Comparison of ENCODE assay signal across 1 cellular context in genomic region chr9:32384364-32385134, GRCh38.
TF ChIP-seq lines count a peak whose summit lies in the region.

Gene ACO1, plus strand, starts transcription at chr9:32384643. Its CDS starts 20,864 bp downstream, at chr9:32405507.

TF ChIP-seq in H1, 55 proteins besides CTCF, POLR2A, EP300 and RAD21 (continued from another document):
- no peak for TF ChIP-seq CHD7 (IDR thresholded peaks at IDR 0.05; ENCODE audit: insufficient replicate concordance, low read length)
- TF ChIP-seq RFX5 (IDR thresholded peaks at IDR 0.05; ENCODE audit: borderline replicate concordance, low read depth, low read length) = no peak
- no peak for TF ChIP-seq EZH2 (IDR thresholded peaks at IDR 0.05; ENCODE audit: low read depth, low read length, severe bottlenecking)
- no peak for TF ChIP-seq HDAC6 (IDR thresholded peaks at IDR 0.05; ENCODE audit: low read depth, low read length)
- no peak for TF ChIP-seq NANOG (IDR thresholded peaks at IDR 0.05; ENCODE audit: insufficient read depth, low read depth, low read length, poor library complexity, severe bottlenecking)
- no peak for TF ChIP-seq GTF2F1 (IDR thresholded peaks at IDR 0.05; ENCODE audit: borderline replicate concordance, low read depth, low read length)
- peak in 1 of 2 experiments; percentile 36; a peak in 1 of 4 replicates for TF ChIP-seq SIN3A (conservative IDR thresholded peaks at IDR 0.05 in 1 of 2, IDR thresholded peaks at IDR 0.05 in 1 of 2; ENCODE audit: low read depth in 1 of 2, low read length in 2 of 2)
- peak; percentile 93 for TF ChIP-seq KDM4A (IDR thresholded peaks at IDR 0.05; ENCODE audit: low read depth, low read length, severe bottlenecking)
- no peak for TF ChIP-seq CEBPB (IDR thresholded peaks at IDR 0.05; ENCODE audit: low read depth, low read length)
- 0 out of 2 replicates have a peak, but pooled peaks have one; percentile 47 for TF ChIP-seq SP1 (IDR thresholded peaks at IDR 0.05; ENCODE audit: low read depth, low read length)
- peak; percentile 54; the same call in 1 of the 2 replicates for TF ChIP-seq TAF1 (IDR thresholded peaks at IDR 0.05; ENCODE audit: low read depth, low read length)
- no peak for TF ChIP-seq GABPA (IDR thresholded peaks at IDR 0.05; ENCODE audit: borderline replicate concordance, insufficient read depth, low read length)
- TF ChIP-seq CHD1 (IDR thresholded peaks at IDR 0.05; ENCODE audit: low read depth, low read length) = no peak
- no peak for TF ChIP-seq RXRA (IDR thresholded peaks at IDR 0.05; ENCODE audit: insufficient read depth, low read depth, low read length)
- TF ChIP-seq MAX (IDR thresholded peaks at IDR 0.05) = no peak
- no peak for TF ChIP-seq SAP30 (IDR thresholded peaks at IDR 0.05; ENCODE audit: insufficient read depth, insufficient replicate concordance, low read length)
- no peak for TF ChIP-seq CBX8 (IDR thresholded peaks at IDR 0.05; ENCODE audit: borderline replicate concordance, low read depth, low read length)
- TF ChIP-seq JUND (IDR thresholded peaks at IDR 0.05; ENCODE audit: low read length) = no peak
- TF ChIP-seq RNF2 (IDR thresholded peaks at IDR 0.05; ENCODE audit: borderline replicate concordance, low read depth, low read length, missing control alignments, poor library complexity, severe bottlenecking) = no peak
- TF ChIP-seq CTBP2 (IDR thresholded peaks at IDR 0.05; ENCODE audit: borderline replicate concordance, insufficient read depth, insufficient read length, low read length) = no peak
- no peak for TF ChIP-seq SP4 (IDR thresholded peaks at IDR 0.05; ENCODE audit: low read length)
- no peak for TF ChIP-seq CBX5 (IDR thresholded peaks at IDR 0.05; ENCODE audit: low read depth, low read length)
- no peak for TF ChIP-seq YY1 (IDR thresholded peaks at IDR 0.05; ENCODE audit: low read depth, low read length)
- TF ChIP-seq USF2 (IDR thresholded peaks at IDR 0.05; ENCODE audit: low read length) = no peak
- TF ChIP-seq CHD2 (IDR thresholded peaks at IDR 0.05; ENCODE audit: low read length) = no peak
- TF ChIP-seq ATF2 (IDR thresholded peaks at IDR 0.05; ENCODE audit: low read length) = no peak
- no peak for TF ChIP-seq BRCA1 (IDR thresholded peaks at IDR 0.05; ENCODE audit: low read depth, low read length)
- no peak for TF ChIP-seq E2F6 (IDR thresholded peaks at IDR 0.05)
- no peak for TF ChIP-seq TCF12 (IDR thresholded peaks at IDR 0.05; ENCODE audit: low read depth, low read length)
- TF ChIP-seq TBP (IDR thresholded peaks at IDR 0.05; ENCODE audit: low read depth, low read length) = no peak
- TF ChIP-seq JUN (IDR thresholded peaks at IDR 0.05; ENCODE audit: low read depth, low read length) = no peak
- TF ChIP-seq KDM1A (IDR thresholded peaks at IDR 0.05; ENCODE audit: borderline replicate concordance, low read length) = no peak
- 0 out of 2 replicates have a peak, but pooled peaks have one; percentile 55 for TF ChIP-seq RBBP5 (IDR thresholded peaks at IDR 0.05; ENCODE audit: borderline replicate concordance, low read depth, low read length)
- TF ChIP-seq BACH1 (IDR thresholded peaks at IDR 0.05; ENCODE audit: low read length) = no peak
- TF ChIP-seq TAF7 (optimal IDR thresholded peaks at IDR 0.05; ENCODE audit: borderline replicate concordance, low read depth, low read length) = no peak
- no peak for TF ChIP-seq POLR2AphosphoS5 (IDR thresholded peaks at IDR 0.05; ENCODE audit: low read depth, low read length)
- TF ChIP-seq ATF3 (IDR thresholded peaks at IDR 0.05; ENCODE audit: insufficient read depth, low read depth, low read length) = no peak
- TF ChIP-seq PHF8 (conservative IDR thresholded peaks at IDR 0.05; ENCODE audit: low read depth, low read length) = peak; percentile 65; the same call in 1 of the 2 replicates
- no peak for TF ChIP-seq TEAD4 (IDR thresholded peaks at IDR 0.05; ENCODE audit: low read depth, low read length)
- TF ChIP-seq SIX5 (IDR thresholded peaks at IDR 0.05; ENCODE audit: low read depth, low read length) = no peak
